Comparison of ENCODE assay signal across 2 cellular contexts in genomic region chr12:49415426-49416040, GRCh38.
A peak's percentile ranks its signal among the peaks of the same experiment; 100 is the strongest.
TF ChIP-seq lines count a peak whose summit lies in the region.

No MANE protein-coding gene starts in this region.

TF ChIP-seq in HepG2, 621 proteins besides CTCF, POLR2A, EP300 and RAD21:
- TF ChIP-seq ZNF552 (CRISPR knock-in tag; IDR thresholded peaks at IDR 0.05; ENCODE audit: borderline replicate concordance) (no peak), ZNF580 (CRISPR knock-in tag; IDR thresholded peaks at IDR 0.05; ENCODE audit: borderline replicate concordance, low read depth) (no peak), ZNF235 (CRISPR knock-in tag; IDR thresholded peaks at IDR 0.05; ENCODE audit: borderline replicate concordance) (no peak), ZBTB40 (IDR thresholded peaks at IDR 0.05) (peak; percentile 79), ZBTB40 (CRISPR knock-in tag; IDR thresholded peaks at IDR 0.05) (peak; percentile 96; the same call in 1 of the 2 replicates)

TF ChIP-seq in K562, 482 proteins besides CTCF, POLR2A, EP300 and RAD21:
- TF ChIP-seq HNRNPLL (IDR thresholded peaks at IDR 0.05; ENCODE audit: low read depth, low read length, poor library complexity, severe bottlenecking): no peak
- TF ChIP-seq RBM14 (IDR thresholded peaks at IDR 0.05; ENCODE audit: borderline replicate concordance, insufficient read depth, low read depth, low read length): no peak
- no peak for TF ChIP-seq MEF2D (tag; conservative IDR thresholded peaks at IDR 0.05; ENCODE audit: low read depth)
- TF ChIP-seq SREBF1 (IDR thresholded peaks at IDR 0.05; ENCODE audit: borderline replicate concordance, low read depth, low read length): no peak
- TF ChIP-seq U2AF2 (optimal IDR thresholded peaks at IDR 0.05; ENCODE audit: low read depth, low read length): no peak
- no peak for TF ChIP-seq ZNF140 (CRISPR knock-in tag; IDR thresholded peaks at IDR 0.05)
- TF ChIP-seq ZNF511 (CRISPR knock-in tag; IDR thresholded peaks at IDR 0.05): no peak
- TF ChIP-seq XRCC5 (IDR thresholded peaks at IDR 0.05; ENCODE audit: low read depth, low read length): no peak
- peak; percentile 83 for TF ChIP-seq MEIS2 (IDR thresholded peaks at IDR 0.05; ENCODE audit: partially characterized antibody)
- TF ChIP-seq RUNX1 (IDR thresholded peaks at IDR 0.05; ENCODE audit: low read depth): no peak
- no peak for TF ChIP-seq NR2C1 (IDR thresholded peaks at IDR 0.05)
- TF ChIP-seq NR2C1 (tag; IDR thresholded peaks at IDR 0.05): no peak
- TF ChIP-seq PKNOX1 (IDR thresholded peaks at IDR 0.05): peak; percentile 38; the same call in 1 of the 2 replicates
- no peak for TF ChIP-seq RBM15 (IDR thresholded peaks at IDR 0.05; ENCODE audit: insufficient read depth, low read length)
- TF ChIP-seq TGIF2 (CRISPR knock-in tag; IDR thresholded peaks at IDR 0.05): no peak
- no peak for TF ChIP-seq PBX2 (CRISPR knock-in tag; IDR thresholded peaks at IDR 0.05; ENCODE audit: low read depth)
- TF ChIP-seq PBX2 (tag; conservative IDR thresholded peaks at IDR 0.05; ENCODE audit: low read depth): peak; percentile 39; the same call in 1 of the 2 replicates
- no peak for TF ChIP-seq E2F6 (IDR thresholded peaks at IDR 0.05; ENCODE audit: borderline replicate concordance in 1 of 2, extremely low read depth in 1 of 2, insufficient read depth in 1 of 2, insufficient read length in 1 of 2, low read depth in 1 of 2, low read length in 1 of 2, poor library complexity in 1 of 2, severe bottlenecking in 1 of 2)
- no peak for TF ChIP-seq ZNF184 (CRISPR knock-in tag; IDR thresholded peaks at IDR 0.05)
- TF ChIP-seq ZNF384 (IDR thresholded peaks at IDR 0.05; ENCODE audit: low read depth, low read length): peak; percentile 50
- no peak for TF ChIP-seq FOXK2 (conservative IDR thresholded peaks at IDR 0.05 in 1 of 2, IDR thresholded peaks at IDR 0.05 in 1 of 2; ENCODE audit: low read depth in 2 of 2)
- no peak for TF ChIP-seq ZNF398 (CRISPR knock-in tag; IDR thresholded peaks at IDR 0.05)
- peak; percentile 97 for TF ChIP-seq ZBTB40 (IDR thresholded peaks at IDR 0.05)
- peak; percentile 94 for TF ChIP-seq ZBTB40 (CRISPR knock-in tag; IDR thresholded peaks at IDR 0.05)
- TF ChIP-seq KLF10 (CRISPR knock-in tag; IDR thresholded peaks at IDR 0.05): no peak
- TF ChIP-seq IRF9 (tag; IDR thresholded peaks at IDR 0.05): no peak
- TF ChIP-seq CHD4 (IDR thresholded peaks at IDR 0.05; ENCODE audit: insufficient read depth, insufficient replicate concordance, low read depth, low read length, poor library complexity, severe bottlenecking): no peak
- TF ChIP-seq ARID1B (IDR thresholded peaks at IDR 0.05): no peak
- no peak for TF ChIP-seq ATF7 (IDR thresholded peaks at IDR 0.05)
- no peak for TF ChIP-seq PRPF4 (IDR thresholded peaks at IDR 0.05; ENCODE audit: insufficient read depth, low read depth, low read length, poor library complexity, severe bottlenecking)
- no peak for TF ChIP-seq THRAP3 (IDR thresholded peaks at IDR 0.05; ENCODE audit: borderline replicate concordance)
